In genomic region chr6:292506-293184, GRCh38 we compare ENCODE assay signal across 8 cellular contexts.
A peak's percentile ranks its signal among the peaks of the same experiment; 100 is the strongest.
DNase-seq lines count a peak whose midpoint lies in the region; ATAC-seq and TF ChIP-seq lines count a peak whose summit lies in the region.

No MANE protein-coding gene starts in this region.

- H3K4me3 ChIP-seq in RWPE2 (ENCODE audit: severe bottlenecking): peak overlapping the region; percentile 50
- peak overlapping the region; percentile 65 for H3K4me3 ChIP-seq in astrocyte of the spinal cord (ENCODE audit: low read depth, low read length)

- no peaks in the 10 kb centered on the region for H3K36me3 ChIP-seq in RWPE2 (ENCODE audit: low read depth)

- TF ChIP-seq CTCF in GM13976 (IDR thresholded peaks at IDR 0.05; ENCODE audit: borderline replicate concordance, control extremely low read depth, extremely low read depth, insufficient read depth, missing control alignments) (no peak), RWPE2 (IDR thresholded peaks at IDR 0.05; ENCODE audit: poor library complexity, severe bottlenecking) (peak; percentile 7), astrocyte of the spinal cord (IDR thresholded peaks at IDR 0.05; ENCODE audit: low read depth, low read length) (no peak)

- in situ Hi-C loops in GM13976 (cut with MboI; ENCODE audit: low sequenced_read_pairs, unreplicated experiment): no loop called here
- in situ Hi-C loops in astrocyte of the spinal cord (cut with HindIII; ENCODE audit: low sequenced_read_pairs): no loop called here

- peak; percentile 85 for DNase-seq in GM13976 (ENCODE audit: low spot score)
- no peak for DNase-seq in RWPE2 (ENCODE audit: low spot score)
- peak; percentile 54 for DNase-seq in astrocyte of the spinal cord (ENCODE audit: low read depth, low spot score)
- DNase-seq in iris pigment epithelial cell (ENCODE audit: low read depth): peak; percentile 37
- peak; percentile 42 to 76 (median 56) for DNase-seq in stimulated activated CD4-positive, alpha-beta T cell treated with anti-CD3 and anti-CD28 coated beads, Interleukin-1b, Interleukin-23, amount 100 ng/mL, for 24 hours (ENCODE audit: low read depth in 4 of 4, low spot score in 1 of 4)
- DNase-seq in DMS79 treated with DMSO at 0.1 percent for 48 hours (lab: John Stamatoyannopoulos, UW): no peak
- no peak for DNase-seq in anterior cingulate cortex (lab: John Stamatoyannopoulos, UW)

- H3K27me3 ChIP-seq in RWPE2 (ENCODE audit: insufficient read depth, poor library complexity, severe bottlenecking): no peaks in the 10 kb centered on the region

- ATAC-seq in HG02759 (IDR thresholded peaks at IDR 0.05; ENCODE audit: unreplicated experiment) (peak; percentile 37), RWPE2 (ENCODE audit: low read depth) (peak; percentile 7; the same call in 2 of the 3 replicates)

- H3K9me3 ChIP-seq in RWPE2 (ENCODE audit: severe bottlenecking): no peaks in the 10 kb centered on the region

- H3K4me1 ChIP-seq in RWPE2 (ENCODE audit: insufficient read depth, poor library complexity, severe bottlenecking): peaks cover 3% of the 10 kb centered on the region

- peak overlapping the region; percentile 73 for H3K27ac ChIP-seq in RWPE2 (ENCODE audit: poor library complexity, severe bottlenecking)

Comparison
In these comparisons a context has a peak if more than half of its experiments do, and no peak if none do; other contexts are left out.
1. DNase-seq: peak in GM13976 (single experiment), astrocyte of the spinal cord (single experiment), iris pigment epithelial cell (single experiment) and stimulated activated CD4-positive, alpha-beta T cell treated with anti-CD3 and anti-CD28 coated beads, Interleukin-1b, Interleukin-23, amount 100 ng/mL, for 24 hours (4 of 4); none in RWPE2 (single experiment), DMS79 treated with DMSO at 0.1 percent for 48 hours (single experiment) and anterior cingulate cortex (0 of 58).